Comparison of ENCODE assay signal across 21 cellular contexts in genomic region chr6:10891960-10892359, GRCh38. TPM values are rescaled to one million over a fixed set of nuclear protein-coding genes. Genes with fewer than 3 reads are reported as not detected.
DNase-seq lines count a peak whose midpoint lies in the region; ATAC-seq and TF ChIP-seq lines count a peak whose summit lies in the region.
"Had no signal": no experiment of that assay in that cellular context is flagged by ENCODE, and none has a peak within 500 bp of the region (broad histone marks: within the 10 kb centered on the region; RNA-seq: fewer than 3 reads in every experiment).

No MANE protein-coding gene starts in this region.

- H3K27ac ChIP-seq in HEK293 (ENCODE audit: extremely low read depth, low read depth, low read length) (no peak overlapping the region), esophagus muscularis mucosa (replicated peaks in 1 of 4) (no peak overlapping the region)
- H3K27ac ChIP-seq: BLaER1 treated with 17β-estradiol and CSF1 and Interleukin-3, amounts not matched to agents 10 nM and 100 nM had no signal

- H3K27ac Mint-ChIP-seq in osteocyte (ENCODE audit: unreplicated experiment), result no peak overlapping the region
- H3K27ac Mint-ChIP-seq: B cell; CD4-positive, alpha-beta T cell; CD8-positive, alpha-beta memory T cell; GM23338; H9; HFFc6 had no signal

- peaks cover 10% of the 10 kb centered on the region for H3K36me3 Mint-ChIP-seq in osteocyte (ENCODE audit: unreplicated experiment)
- H3K36me3 Mint-ChIP-seq: CD8-positive, alpha-beta memory T cell had no signal

- CTCF ChIA-PET in HEK293 (lab: Yijun Ruan, JAX), result interaction anchor here (1.2 kb wide), 1 partner anchor 13 kb away, joined by 3 read pairs; no protein-coding TSS in a partner anchor

- H3K4me1 ChIP-seq in HEK293 (ENCODE audit: control insufficient read depth, insufficient read depth, low read length), result no peaks in the 10 kb centered on the region
- peaks cover 0 to 7% (median 4%) of the 10 kb centered on the region in 4 donors for H3K4me1 ChIP-seq in esophagus muscularis mucosa

- no peak overlapping the region for H3K4me3 Mint-ChIP-seq in osteocyte (ENCODE audit: unreplicated experiment)
- H3K4me3 Mint-ChIP-seq: B cell; CD14-positive monocyte; CD4-positive, alpha-beta T cell; CD8-positive, alpha-beta memory T cell; GM23338; H9; HFFc6 had no signal

- H3K27me3 Mint-ChIP-seq in osteocyte (ENCODE audit: unreplicated experiment), result peaks cover 13% of the 10 kb centered on the region

- H3K4me1 Mint-ChIP-seq in osteocyte (ENCODE audit: unreplicated experiment), result peaks cover 8% of the 10 kb centered on the region

- intact Hi-C loops in esophagus muscularis mucosa (cut with DNase I), result no loop called here

- 89% methylated on average over 5 of the region's 5 CpGs for WGBS in esophagus muscularis mucosa

- ATAC-seq in GM21529 (IDR thresholded peaks at IDR 0.05; ENCODE audit: unreplicated experiment), result no peak
- ATAC-seq: GM23338, HCT116 had no signal

- POLR2A ChIA-PET in HEK293 (lab: Yijun Ruan, JAX), result no interaction called here

- H3K4me3 ChIP-seq in HEK293 (ENCODE audit: low read depth, low read length) (no peak overlapping the region), esophagus muscularis mucosa (no peak overlapping the region)
- H3K4me3 ChIP-seq: BLaER1 treated with 17β-estradiol and CSF1 and Interleukin-3, amounts not matched to agents 10 nM and 100 nM; GM23338 had no signal

- DNase-seq in esophagus muscularis mucosa (ENCODE audit: extremely low spot score), result peak; percentile 39
- peak; percentile 25 for DNase-seq in osteocyte (ENCODE audit: extremely low spot score, unreplicated experiment)
- DNase-seq in cortex of kidney (lab: John Stamatoyannopoulos, UW), result no peak
- DNase-seq in occipital lobe (lab: John Stamatoyannopoulos, UW), result no peak
- DNase-seq: CD4-positive, alpha-beta T cell; CD8-positive, alpha-beta memory T cell; DMS 273 treated with DMSO at 0.1 percent for 48 hours; DMS79; EL; GF-D8; H9; HFFc6 had no signal

- TF ChIP-seq CTCF in HEK293 (tag by site-specific recombination; IDR thresholded peaks at IDR 0.05) (no peak), esophagus muscularis mucosa (IDR thresholded peaks at IDR 0.05) (no peak), osteocyte (IDR thresholded peaks at IDR 0.05) (no peak)

- TF ChIP-seq EP300 in esophagus muscularis mucosa (IDR thresholded peaks at IDR 0.05), result no peak

- peaks cover 0 to 10% (median 2%) of the 10 kb centered on the region in 4 donors for H3K27me3 ChIP-seq in esophagus muscularis mucosa
- H3K27me3 ChIP-seq: BLaER1 treated with 17β-estradiol and CSF1 and Interleukin-3, amounts not matched to agents 10 nM and 100 nM had no signal

- H3K9me3 Mint-ChIP-seq in osteocyte (ENCODE audit: unreplicated experiment), result peaks cover 9% of the 10 kb centered on the region
- H3K9me3 Mint-ChIP-seq: CD4-positive, alpha-beta T cell; GM23338; H9; HFFc6 had no signal

- H3K9me3 ChIP-seq in HEK293 (ENCODE audit: control insufficient read depth, insufficient read depth, low read depth, low read length), result no peaks in the 10 kb centered on the region
- H3K9me3 ChIP-seq in esophagus muscularis mucosa, result peaks cover 0 to 6% (median 0%) of the 10 kb centered on the region in 4 donors

- TF ChIP-seq POLR2A in esophagus muscularis mucosa (IDR thresholded peaks at IDR 0.05; ENCODE audit: low read depth), result no peak

- peaks cover 0 to 6% of the 10 kb centered on the region in 2 experiments; a peak in 1 of 3 replicates for H3K36me3 ChIP-seq in HEK293 (ENCODE audit: control insufficient read depth in 2 of 2, insufficient read depth in 1 of 2, low read length in 2 of 2)
- no peaks in the 10 kb centered on the region for H3K36me3 ChIP-seq in esophagus muscularis mucosa

TF ChIP-seq in HEK293, 187 proteins besides CTCF, POLR2A, EP300 and RAD21:
- TF ChIP-seq ZNF623 (tag by site-specific recombination; IDR thresholded peaks at IDR 0.05) (peak; percentile 61), ZNF341 (tag by site-specific recombination; IDR thresholded peaks at IDR 0.05; ENCODE audit: low read depth) (peak; percentile 70), ZNF518A (tag by site-specific recombination; conservative IDR thresholded peaks at IDR 0.05; ENCODE audit: low read depth) (no peak), ZNF560 (tag by site-specific recombination; IDR thresholded peaks at IDR 0.05; ENCODE audit: borderline replicate concordance) (no peak), INSM2 (tag by site-specific recombination; IDR thresholded peaks at IDR 0.05) (no peak)

RNA-seq across cellular contexts. Expression of gene SYCP2L, which starts 5.1 kb away (rescaled TPM):
- total RNA-seq in esophagus muscularis mucosa (1 to 10 TPM in 1 of 4 donors, under 1 TPM in 3; 0.13 to 2.9 (median 0.70) TPM), osteocyte (4.3 and 7.1 TPM in 2 replicates), occipital lobe (9.8 TPM)
- total RNA-seq: B cell; CD8-positive, alpha-beta memory T cell; HFFc6 had no signal

RNA-seq across cellular contexts. Expression of gene GCM2, which starts 10.1 kb away (rescaled TPM):
- total RNA-seq in esophagus muscularis mucosa, result not detected
- total RNA-seq in osteocyte, result not detected in 2 replicates
- not detected for total RNA-seq in occipital lobe
- total RNA-seq: A172; B cell; CD4-positive, alpha-beta T cell; CD8-positive, alpha-beta memory T cell; GM23338; H4; HFFc6 had no signal

RNA-seq across cellular contexts. Expression of gene MAK, which starts 53.6 kb away (rescaled TPM):
- total RNA-seq in esophagus muscularis mucosa, result under 1 TPM in 2 of 4 donors, not detected in 2; 0.13 to 0.42 TPM
- not detected in 2 replicates for total RNA-seq in osteocyte
- total RNA-seq in occipital lobe, result 0.16 TPM
- total RNA-seq: A172, B cell, HFFc6 had no signal

Comparison
In these comparisons a context has a peak if more than half of its experiments do, and no peak if none do; other contexts are left out.
1. DNase-seq: peak in esophagus muscularis mucosa (single experiment) and osteocyte (single experiment); none in cortex of kidney (single experiment) and occipital lobe (single experiment).